ENCODE assay signal across 19 cellular contexts in genomic region chr12:118044075-118044474, GRCh38.
"Had no signal": no experiment of that assay in that cellular context is flagged by ENCODE, and none has a peak within 500 bp of the region (broad histone marks: within the 10 kb centered on the region; RNA-seq: fewer than 3 reads in every experiment).

No MANE protein-coding gene starts in this region.

- H3K4me1 ChIP-seq: ascending aorta, breast epithelium, pancreas, stomach, upper lobe of right lung had no signal

- H3K27ac Mint-ChIP-seq: memory B cell had no signal

- H3K27me3 Mint-ChIP-seq: memory B cell; naive thymus-derived CD8-positive, alpha-beta T cell had no signal

- H3K9ac ChIP-seq: SK-N-SH had no signal

- ATAC-seq: left ventricle myocardium superior; naive thymus-derived CD8-positive, alpha-beta T cell; pancreas; upper lobe of right lung had no signal

- H3K27ac ChIP-seq: ascending aorta, breast epithelium, pancreas, stomach, testis, upper lobe of right lung, WERI-Rb-1 had no signal

- H3K4me3 Mint-ChIP-seq: memory B cell; naive thymus-derived CD8-positive, alpha-beta T cell had no signal

- H3K4me3 ChIP-seq: ascending aorta, breast epithelium, pancreas, stomach, testis, upper lobe of right lung had no signal

- DNase-seq: activated CD4-positive, alpha-beta T cell treated with anti-CD3 and anti-CD28 coated beads for 4 hours; cerebellar nuclear complex; effector CD8-positive, alpha-beta T cell; foreskin fibroblast; left ventricle myocardium superior; naive thymus-derived CD8-positive, alpha-beta T cell; pancreas; SHP77; SK-N-SH; stimulated activated CD4-positive, alpha-beta T cell treated with anti-CD3 and anti-CD28 coated beads, Interleukin-4, amount 100 ng/mL, for 4 hours; stimulated activated CD8-positive, alpha-beta memory T cell treated with anti-CD3 and anti-CD28 coated beads, Interleukin-4, amount 100 ng/mL, for 48 hours; stomach; T-helper 1 cell; upper lobe of right lung; WERI-Rb-1 had no signal

- H3K4me1 Mint-ChIP-seq: memory B cell had no signal

- H3K9me3 ChIP-seq: ascending aorta, breast epithelium, pancreas, SK-N-SH, stomach, testis, upper lobe of right lung had no signal

- H3K27me3 ChIP-seq: ascending aorta, breast epithelium, pancreas, stomach, testis, upper lobe of right lung had no signal

- H3K9me3 Mint-ChIP-seq: memory B cell; naive thymus-derived CD8-positive, alpha-beta T cell had no signal

- H3K36me3 ChIP-seq: breast epithelium had no signal
